Comparison of ENCODE assay signal across 17 cellular contexts in the genomic region with DNA sequence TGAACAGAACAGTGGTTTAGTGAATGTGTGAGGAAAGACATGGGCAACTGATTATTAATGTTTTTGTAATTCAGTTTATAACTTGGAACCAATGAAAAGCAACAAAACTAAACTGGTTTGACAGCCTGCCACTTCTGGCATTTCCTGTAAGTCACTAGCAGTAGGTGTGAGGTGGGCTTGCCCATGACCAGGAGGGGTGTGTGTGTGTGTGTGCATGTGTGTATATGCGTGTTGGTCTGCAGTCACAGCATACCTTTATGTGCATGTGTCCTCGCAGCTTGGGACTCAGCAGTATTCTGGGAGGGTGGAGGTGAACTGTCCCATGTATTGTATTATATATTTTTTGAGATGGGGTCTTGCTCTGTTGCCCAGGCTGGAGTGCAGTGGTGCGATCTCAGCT. TPM values are rescaled to one million over a fixed set of nuclear protein-coding genes. Genes with fewer than 3 reads are reported as not detected.
DNase-seq lines count a peak whose midpoint lies in the region; ATAC-seq, FAIRE-seq and TF ChIP-seq lines count a peak whose summit lies in the region.
"Had no signal": no experiment of that assay in that cellular context is flagged by ENCODE, and none has a peak within 500 bp of the region (broad histone marks: within the 10 kb centered on the region; RNA-seq: fewer than 3 reads in every experiment).

No MANE protein-coding gene starts in this region.

- H2BK120ac ChIP-seq in IMR-90 (ENCODE audit: low read depth, low read length), result no peak overlapping the region

- peak overlapping the region; percentile 84 for H3K27ac Mint-ChIP-seq in stimulated activated effector memory CD8-positive, alpha-beta T cell treated with anti-CD3 and anti-CD28 coated beads, Interleukin-12 subunit alpha, Interleukin-12 subunit beta, amount 100 ng/mL, for 72 hours

- dilution Hi-C loops in IMR-90 (cut with HindIII; ENCODE audit: low sequenced_read_pairs, unreplicated experiment), result no loop called here

- no peak overlapping the region for H3K23ac ChIP-seq in IMR-90 (ENCODE audit: low read depth, low read length)

- DNase-seq in HepG2 (ENCODE audit: low spot score) (no peak), right lobe of liver (no peak), IMR-90 (no peak), K562 (ENCODE audit: extremely low read depth in 1 of 4, low spot score in 3 of 4) (no peak), body of pancreas (no peak), brain microvascular endothelial cell (no peak), occipital lobe (lab: John Stamatoyannopoulos, UW) (no peak)
- DNase-seq in stimulated activated effector memory CD8-positive, alpha-beta T cell treated with anti-CD3 and anti-CD28 coated beads, Interleukin-12 subunit alpha, Interleukin-12 subunit beta, amount 100 ng/mL, for 72 hours (ENCODE audit: low spot score in 2 of 2), result no peak
- DNase-seq: DMS 273 treated with DMSO at 0.1 percent for 48 hours, H9, NCI-H146, NCI-H2081 treated with DMSO at 0.1 percent for 48 hours, NCI-H2227 treated with DMSO at 0.1 percent for 48 hours, NCI-H69, PC-9, Right ventricle myocardium superior, SK-N-SH had no signal

- H3K4me1 ChIP-seq in HepG2 (ENCODE audit: insufficient read depth, low read length), result no peaks in the 10 kb centered on the region
- peaks cover 0 to 36% (median 7%) of the 10 kb centered on the region in 4 donors for H3K4me1 ChIP-seq in right lobe of liver
- H3K4me1 ChIP-seq in IMR-90 (ENCODE audit: control insufficient read depth, insufficient read depth, low read length), result no peaks in the 10 kb centered on the region; the same call in 1 of the 2 replicates
- peaks cover 7 to 38% of the 10 kb centered on the region in 2 experiments; a peak in 4 of 5 replicates for H3K4me1 ChIP-seq in K562 (replicated peaks in 1 of 2; ENCODE audit: control insufficient read depth in 2 of 2, insufficient read depth in 2 of 2, low read length in 2 of 2)
- no peaks in the 10 kb centered on the region for H3K4me1 ChIP-seq in body of pancreas

- H3K27me3 ChIP-seq in HepG2 (ENCODE audit: control insufficient read depth in 1 of 2, insufficient read depth in 2 of 2, low read length in 2 of 2) (no peaks in the 10 kb centered on the region), right lobe of liver (no peaks in the 10 kb centered on the region), IMR-90 (ENCODE audit: control insufficient read depth, insufficient read depth, low read length) (no peaks in the 10 kb centered on the region), K562 (ENCODE audit: control insufficient read depth in 2 of 2, insufficient read depth in 2 of 2, low read length in 2 of 2) (no peaks in the 10 kb centered on the region), body of pancreas (no peaks in the 10 kb centered on the region), brain microvascular endothelial cell (replicated peaks) (no peaks in the 10 kb centered on the region)

- ATAC-seq in HepG2, result no peak
- ATAC-seq in right lobe of liver, result no peak
- no peak for ATAC-seq in IMR-90 (ENCODE audit: low read depth)
- no peak for ATAC-seq in K562
- ATAC-seq in stimulated activated effector memory CD8-positive, alpha-beta T cell treated with anti-CD3 and anti-CD28 coated beads, Interleukin-12 subunit alpha, Interleukin-12 subunit beta, amount 100 ng/mL, for 72 hours, result no peak
- ATAC-seq in body of pancreas, result no peak

- no peak for FAIRE-seq in HepG2 (lab: Jason Lieb, UNC)
- FAIRE-seq in K562 (lab: Jason Lieb, UNC), result no peak

- H3K9ac ChIP-seq in HepG2 (ENCODE audit: insufficient read depth, low read depth, low read length) (no peak overlapping the region), IMR-90 (ENCODE audit: low read depth, low read length) (no peak overlapping the region), K562 (ENCODE audit: insufficient read depth in 1 of 2, low read depth in 2 of 2, low read length in 2 of 2) (no peak overlapping the region)
- H3K9ac ChIP-seq: SK-N-SH had no signal

- no peak overlapping the region for H2BK20ac ChIP-seq in IMR-90 (ENCODE audit: low read depth, low read length)

- no peak overlapping the region for H2BK5ac ChIP-seq in IMR-90 (ENCODE audit: low read depth, low read length, poor library complexity, severe bottlenecking)

- TF ChIP-seq POLR2A in HepG2 (IDR thresholded peaks at IDR 0.05; ENCODE audit: insufficient read depth in 1 of 2, low read depth in 2 of 2, low read length in 2 of 2) (no peak), right lobe of liver (IDR thresholded peaks at IDR 0.05) (no peak), IMR-90 (IDR thresholded peaks at IDR 0.05; ENCODE audit: low read depth, low read length) (no peak), K562 (conservative IDR thresholded peaks at IDR 0.05) (no peak), body of pancreas (IDR thresholded peaks at IDR 0.05) (no peak)

- no peak overlapping the region for H3K18ac ChIP-seq in IMR-90 (ENCODE audit: low read depth, low read length)

- TF ChIP-seq CTCF in HepG2 (CRISPR knock-in tag; IDR thresholded peaks at IDR 0.05), result no peak
- no peak for TF ChIP-seq CTCF in right lobe of liver (IDR thresholded peaks at IDR 0.05)
- TF ChIP-seq CTCF in IMR-90 (conservative IDR thresholded peaks at IDR 0.05; ENCODE audit: low read depth, low read length), result no peak
- no peak for TF ChIP-seq CTCF in K562 (IDR thresholded peaks at IDR 0.05 in 2 of 3, conservative IDR thresholded peaks at IDR 0.05 in 1 of 3; ENCODE audit: insufficient read depth in 2 of 3, low read depth in 1 of 3, low read length in 3 of 3)
- TF ChIP-seq CTCF in body of pancreas (IDR thresholded peaks at IDR 0.05), result no peak
- no peak for TF ChIP-seq CTCF in brain microvascular endothelial cell (IDR thresholded peaks at IDR 0.05; ENCODE audit: low read depth, low read length, missing control alignments)

- H3K4me2 ChIP-seq in HepG2 (ENCODE audit: low read depth, low read length) (no peak overlapping the region), IMR-90 (ENCODE audit: low read depth, low read length) (no peak overlapping the region), K562 (ENCODE audit: insufficient read depth, low read length) (no peak overlapping the region)
- H3K4me2 ChIP-seq: PC-9, SK-N-SH had no signal

- CTCF ChIA-PET in HepG2 (lab: Yijun Ruan, JAX; ENCODE audit: low intra/inter-chr PET ratio, low total read pairs) (no interaction called here), IMR-90 (lab: Yijun Ruan, JAX) (no interaction called here), K562 (lab: Yijun Ruan, JAX; ENCODE audit: low intra/inter-chr PET ratio) (no interaction called here)

- H3K27ac ChIP-seq in HepG2 (ENCODE audit: extremely low read length, insufficient read depth, low read length), result no peak overlapping the region
- peak overlapping the region in 1 of 3 donors; percentile 85 for H3K27ac ChIP-seq in right lobe of liver
- H3K27ac ChIP-seq in IMR-90 (ENCODE audit: insufficient read depth, low read length), result no peak overlapping the region
- peak overlapping the region; percentile 52 for H3K27ac ChIP-seq in K562 (ENCODE audit: extremely low read depth, low read depth, low read length)
- H3K27ac ChIP-seq in body of pancreas, result no peak overlapping the region
- H3K27ac ChIP-seq in brain microvascular endothelial cell, result no peak overlapping the region
- H3K27ac ChIP-seq: PC-9 had no signal

- H3K36me3 ChIP-seq in HepG2 (replicated peaks in 1 of 2; ENCODE audit: control insufficient read depth in 1 of 2, insufficient read depth in 2 of 2, low read length in 2 of 2) (peaks cover 9 to 86% of the 10 kb centered on the region in 2 experiments), right lobe of liver (peaks cover 0 to 31% (median 15%) of the 10 kb centered on the region in 4 donors), IMR-90 (ENCODE audit: control insufficient read depth, insufficient read depth, low read length) (peaks cover 32% of the 10 kb centered on the region), K562 (ENCODE audit: control insufficient read depth, insufficient read depth, low read length) (peaks cover 92% of the 10 kb centered on the region), body of pancreas (replicated peaks in 1 of 2; ENCODE audit: insufficient read depth in 1 of 2, low read depth in 2 of 2) (peaks cover 0 to 11% of the 10 kb centered on the region in 2 donors), brain microvascular endothelial cell (replicated peaks) (peaks cover 17% of the 10 kb centered on the region)

- no peak overlapping the region for H2AK9ac ChIP-seq in IMR-90 (replicated peaks; ENCODE audit: low read depth, low read length, poor library complexity)

- no peaks in the 10 kb centered on the region for H3K9me3 Mint-ChIP-seq in stimulated activated effector memory CD8-positive, alpha-beta T cell treated with anti-CD3 and anti-CD28 coated beads, Interleukin-12 subunit alpha, Interleukin-12 subunit beta, amount 100 ng/mL, for 72 hours
- H3K9me3 Mint-ChIP-seq: H9 had no signal

- no peaks in the 10 kb centered on the region for H3K79me2 ChIP-seq in HepG2 (ENCODE audit: insufficient read depth, low read length)
- 0 out of 3 replicates have a peak, but pooled peaks cover 6% of the 10 kb centered on the region for H3K79me2 ChIP-seq in K562 (ENCODE audit: control insufficient read depth, insufficient read depth, low read length)

- peak overlapping the region; percentile 18; the same call in 1 of the 2 replicates for H2AK5ac ChIP-seq in IMR-90 (ENCODE audit: low read depth, low read length)

- H3K4ac ChIP-seq in IMR-90 (ENCODE audit: low read depth, low read length), result no peak overlapping the region

- no peak overlapping the region for H4K5ac ChIP-seq in IMR-90 (ENCODE audit: low read depth, low read length)

- POLR2A ChIA-PET in HepG2 (lab: Yijun Ruan, JAX), result no interaction called here
- POLR2A ChIA-PET in IMR-90 (lab: Charles Lee; ENCODE audit: unreplicated experiment), result no interaction called here
- POLR2A ChIA-PET in K562 (lab: Yijun Ruan, JAX), result interaction anchor here (1.1 kb wide), 1 partner anchor 11 kb away, joined by 6 read pairs; no protein-coding TSS in a partner anchor

- H3K56ac ChIP-seq in IMR-90 (ENCODE audit: extremely low read depth, insufficient read depth, low read length), result no peak overlapping the region

- TSS peak; percentile 27 for BruUV-seq in HepG2 (replicated peaks; lab: Mats Ljungman, UMichigan)
- BruUV-seq in IMR-90 (replicated peaks; lab: Mats Ljungman, UMichigan), result no TSS peak
- BruUV-seq in K562 (replicated peaks; lab: Mats Ljungman, UMichigan), result no TSS peak

- in situ Hi-C loops in HepG2 (cut with HindIII; ENCODE audit: extremely low pct_ligation_motif_present, low pct_unique_long_range_greater_than_20kb), result no loop called here
- in situ Hi-C loops in IMR-90 (cut with MboI; ENCODE audit: low sequenced_read_pairs), result no loop called here
- in situ Hi-C loops in K562 (cut with MboI), result no loop called here
- in situ Hi-C loops in brain microvascular endothelial cell (cut with HindIII; ENCODE audit: low pct_ligation_motif_present, low sequenced_read_pairs), result no loop called here

- H3K9me1 ChIP-seq in IMR-90 (ENCODE audit: insufficient read depth, low read length) (peaks cover 8% of the 10 kb centered on the region; the same call in 1 of the 2 replicates), K562 (ENCODE audit: control insufficient read depth, insufficient read depth, low read length) (peaks cover 3% of the 10 kb centered on the region)

- no peak overlapping the region for H3K4me3 ChIP-seq in HepG2 (replicated peaks in 1 of 3; ENCODE audit: insufficient read depth in 1 of 3, low read depth in 2 of 3, low read length in 3 of 3)
- H3K4me3 ChIP-seq in right lobe of liver, result no peak overlapping the region
- H3K4me3 ChIP-seq in IMR-90 (ENCODE audit: insufficient read depth, low read depth, low read length), result no peak overlapping the region
- no peak overlapping the region for H3K4me3 ChIP-seq in K562
- no peak overlapping the region for H3K4me3 ChIP-seq in body of pancreas
- H3K4me3 ChIP-seq in brain microvascular endothelial cell (ENCODE audit: low read depth, low read length), result no peak overlapping the region
- H3K4me3 ChIP-seq: PC-9 had no signal

- no peak overlapping the region for H4K91ac ChIP-seq in IMR-90 (ENCODE audit: insufficient read depth, low read depth, low read length)

- peaks cover 100% of the 10 kb centered on the region for H3K36me3 Mint-ChIP-seq in stimulated activated effector memory CD8-positive, alpha-beta T cell treated with anti-CD3 and anti-CD28 coated beads, Interleukin-12 subunit alpha, Interleukin-12 subunit beta, amount 100 ng/mL, for 72 hours

- TF ChIP-seq EP300 in HepG2 (IDR thresholded peaks at IDR 0.05; ENCODE audit: low read depth in 2 of 2, low read length in 2 of 2) (no peak), HepG2 (CRISPR knock-in tag; IDR thresholded peaks at IDR 0.05; ENCODE audit: borderline replicate concordance) (no peak), K562 (IDR thresholded peaks at IDR 0.05; ENCODE audit: low read length) (no peak)

- H3K79me1 ChIP-seq in IMR-90 (ENCODE audit: low read depth in 1 of 2, low read length in 2 of 2), result peaks cover 13 to 48% of the 10 kb centered on the region in 2 experiments; a peak in 3 of 4 replicates

- WGBS in HepG2 (ENCODE audit: low lambda C conversion rate), result 100% methylated on average over 1 of the region's 3 CpGs
- WGBS in right lobe of liver (ENCODE audit: insufficient coverage, low coverage, low lambda C conversion rate, missing lambda C conversion rate), result 100% methylated on average over 2 of the region's 3 CpGs
- no CpG with 5 or more reads among the region's 3 CpGs for WGBS in IMR-90 (ENCODE audit: extremely low coverage in 2 of 2, insufficient read length in 1 of 2), 2 experiments
- 92% methylated on average over 3 of the region's 3 CpGs for WGBS in K562 (ENCODE audit: insufficient coverage, low coverage, missing lambda C conversion rate)
- 95 to 100% methylated on average over 3 of the region's 3 CpGs for WGBS in body of pancreas, 2 donors

- no peak overlapping the region for H3K4me3 Mint-ChIP-seq in stimulated activated effector memory CD8-positive, alpha-beta T cell treated with anti-CD3 and anti-CD28 coated beads, Interleukin-12 subunit alpha, Interleukin-12 subunit beta, amount 100 ng/mL, for 72 hours
- H3K4me3 Mint-ChIP-seq: H9 had no signal

- peaks cover 47% of the 10 kb centered on the region for H3K4me1 Mint-ChIP-seq in stimulated activated effector memory CD8-positive, alpha-beta T cell treated with anti-CD3 and anti-CD28 coated beads, Interleukin-12 subunit alpha, Interleukin-12 subunit beta, amount 100 ng/mL, for 72 hours

- H4K20me1 ChIP-seq in HepG2 (ENCODE audit: insufficient read depth, low read length) (0 out of 2 replicates have a peak, but pooled peaks cover 2% of the 10 kb centered on the region), IMR-90 (ENCODE audit: insufficient read depth, low read length) (no peaks in the 10 kb centered on the region), K562 (replicated peaks; ENCODE audit: control insufficient read depth, insufficient read depth, low read length) (no peaks in the 10 kb centered on the region)

- H4K8ac ChIP-seq in IMR-90 (ENCODE audit: low read depth in 2 of 2, low read length in 2 of 2), result no peak overlapping the region; a peak in 1 of 4 replicates

- H3K9me3 ChIP-seq in HepG2 (ENCODE audit: low read length), result no peaks in the 10 kb centered on the region
- H3K9me3 ChIP-seq in right lobe of liver, result no peaks in the 10 kb centered on the region
- H3K9me3 ChIP-seq in IMR-90 (ENCODE audit: control insufficient read depth, insufficient read depth, low read length), result no peaks in the 10 kb centered on the region
- H3K9me3 ChIP-seq in K562 (replicated peaks; ENCODE audit: control insufficient read depth, insufficient read depth, low read depth, low read length), result no peaks in the 10 kb centered on the region
- no peaks in the 10 kb centered on the region for H3K9me3 ChIP-seq in body of pancreas
- H3K9me3 ChIP-seq: SK-N-SH had no signal

- intact Hi-C loops in HepG2 (cut with micrococcal nuclease; ENCODE audit: unreplicated experiment) (no loop called here), right lobe of liver (cut with DNase I) (no loop called here), IMR-90 (cut with micrococcal nuclease) (no loop called here), K562 (cut with micrococcal nuclease) (no loop called here), body of pancreas (cut with DNase I) (no loop called here)

- TF ChIP-seq RAD21 in HepG2 (CRISPR knock-in tag; IDR thresholded peaks at IDR 0.05) (no peak), IMR-90 (IDR thresholded peaks at IDR 0.05; ENCODE audit: low read length) (no peak), K562 (CRISPR knock-in tag; conservative IDR thresholded peaks at IDR 0.05 in 1 of 2, IDR thresholded peaks at IDR 0.05 in 1 of 2) (no peak)

- no peak overlapping the region for H2BK15ac ChIP-seq in IMR-90 (ENCODE audit: low read depth, low read length)

- no peak overlapping the region for H2AFZ ChIP-seq in HepG2 (ENCODE audit: low read length)
- H2AFZ ChIP-seq in IMR-90 (replicated peaks; ENCODE audit: low read length, poor library complexity), result no peak overlapping the region
- no peak overlapping the region for H2AFZ ChIP-seq in K562 (ENCODE audit: low read depth, low read length)
- H2AFZ ChIP-seq: PC-9 had no signal

- no peak overlapping the region for H3K14ac ChIP-seq in IMR-90 (replicated peaks; ENCODE audit: low read depth, low read length)

RNA-seq across cellular contexts. Expression of a gene that starts 32.3 kb away (rescaled TPM):
- total RNA-seq in HepG2 (2016; rRNA removed; fragmentation: Illumina TruSeq; extraction: Trizol) (31.9 and 34.8 TPM in 2 replicates), right lobe of liver (10 to 100 TPM; 25.2 to 34.8 (median 29.2) TPM), IMR-90 (2012; rRNA removed) (19.5 and 20.3 TPM in 2 replicates), K562 (2014; rRNA removed) (28.6 and 31.4 TPM in 2 replicates), K562 (2014; rRNA removed; fragmentation: Illumina TruSeq; extraction: Trizol) (21.5 and 24.6 TPM in 2 replicates), K562 (2015; rRNA removed; fragmentation: Illumina TruSeq; extraction: Trizol) (20.1 and 20.5 TPM in 2 replicates), K562 (2021) (33.6 and 34.7 TPM in 2 replicates), body of pancreas (10 to 100 TPM; 19.7 to 37.6 TPM), occipital lobe (12.8 TPM)
- 16.9 and 21.4 TPM in 2 replicates for total RNA-seq in HepG2 (2016; cell fraction: cytosol; rRNA removed; fragmentation: Illumina TruSeq; extraction: Trizol; ENCODE audit: low read depth)
- total RNA-seq in HepG2 (2016; cell fraction: insoluble cytoplasmic fraction; rRNA removed; fragmentation: Illumina TruSeq; extraction: Trizol), result 31.8 and 34.4 TPM in 2 replicates
- total RNA-seq in HepG2 (2016; cell fraction: membrane; rRNA removed; fragmentation: Illumina TruSeq; extraction: Trizol), result 19.5 and 20.6 TPM in 2 replicates
- total RNA-seq in HepG2 (2016; cell fraction: nucleus; rRNA removed; fragmentation: Illumina TruSeq; extraction: Trizol), result 45.8 and 50.5 TPM in 2 replicates
- polyA plus RNA-seq in HepG2 (2011; rRNA removed) (7.0 and 8.9 TPM in 2 replicates), IMR-90 (2012; rRNA removed) (5.9 and 6.9 TPM in 2 replicates), K562 (2011; rRNA removed) (17.8 and 20.4 TPM in 2 replicates), K562 (2014; fragmentation: Illumina TruSeq; extraction: Trizol) (12.3 and 13.3 TPM in 2 replicates), K562 (2014; fragmentation: Nextera tagmentation; extraction: Ambion mirVana) (1 to 10 TPM; 3.3 to 3.5 TPM), K562 (2014; rRNA removed) (12.4 and 16.2 TPM in 2 replicates)
- polyA plus RNA-seq in HepG2 (2011; cell fraction: cytosol; rRNA removed), result 4.9 and 6.8 TPM in 2 replicates
- 10.3 and 10.8 TPM in 2 replicates for polyA plus RNA-seq in HepG2 (2011; cell fraction: nucleus; rRNA removed)
- polyA plus RNA-seq in HepG2 (2012), result 6.9 and 8.0 TPM in 2 replicates
- 3.0 and 5.2 TPM in 2 replicates for polyA plus RNA-seq in HepG2 (2016; cell fraction: cytosol; fragmentation: Illumina TruSeq; extraction: Trizol; ENCODE audit: low read depth)
- 21.4 and 24.2 TPM in 2 replicates for polyA plus RNA-seq in HepG2 (2016; cell fraction: insoluble cytoplasmic fraction; fragmentation: Illumina TruSeq; extraction: Trizol; ENCODE audit: low read depth)
- polyA plus RNA-seq in HepG2 (2016; cell fraction: membrane; fragmentation: Illumina TruSeq; extraction: Trizol; ENCODE audit: low read depth), result 8.4 and 9.0 TPM in 2 replicates
- 20.2 and 24.3 TPM in 2 replicates for polyA plus RNA-seq in HepG2 (2016; cell fraction: nucleus; fragmentation: Illumina TruSeq; extraction: Trizol; ENCODE audit: insufficient read depth, low read depth)
- polyA minus RNA-seq in HepG2 (2011; rRNA and poly(A)+ RNA removed; ENCODE audit: low replicate concordance), result 31.4 and 78.2 TPM in 2 replicates
- 8.8 and 9.8 TPM in 2 replicates for polyA minus RNA-seq in HepG2 (2011; cell fraction: cytosol; rRNA and poly(A)+ RNA removed)
- polyA minus RNA-seq in HepG2 (2011; cell fraction: nucleus; rRNA and poly(A)+ RNA removed), result 72.2 and 76.3 TPM in 2 replicates
- polyA plus RNA-seq in IMR-90 (2012; cell fraction: cytosol; rRNA removed), result 2.1 and 2.6 TPM in 2 replicates
- polyA plus RNA-seq in IMR-90 (2012; cell fraction: nucleus; rRNA removed; ENCODE audit: low replicate concordance), result 5.2 and 6.8 TPM in 2 replicates
- total RNA-seq in K562 (2011; cell fraction: chromatin; rRNA removed; ENCODE audit: low replicate concordance), result 32.6 and 75.0 TPM in 2 replicates
- total RNA-seq in K562 (2011; cell fraction: nucleolus; rRNA removed), result 26.8 and 28.3 TPM in 2 replicates
- 49.0 and 63.9 TPM in 2 replicates for total RNA-seq in K562 (2011; cell fraction: nucleoplasm; rRNA removed)
- 9.9 and 12.8 TPM in 2 replicates for polyA plus RNA-seq in K562 (2011; cell fraction: cytosol; rRNA removed)
- polyA plus RNA-seq in K562 (2011; cell fraction: nucleus; rRNA removed), result 19.0 and 19.8 TPM in 2 replicates
- 10.0 and 11.5 TPM in 2 replicates for polyA plus RNA-seq in K562 (2012)
- 32.2 and 36.9 TPM in 2 replicates for polyA minus RNA-seq in K562 (2011; rRNA and poly(A)+ RNA removed)
- polyA minus RNA-seq in K562 (2011; cell fraction: cytosol; rRNA and poly(A)+ RNA removed), result 19.6 and 21.0 TPM in 2 replicates
- 37.8 and 47.7 TPM in 2 replicates for polyA minus RNA-seq in K562 (2011; cell fraction: nucleus; rRNA and poly(A)+ RNA removed)
